In genomic region chr4:169252339-169253086, GRCh38 we compare ENCODE assay signal across 10 cellular contexts. TPM values are rescaled to one million over a fixed set of nuclear protein-coding genes. Genes with fewer than 3 reads are reported as not detected.
DNase-seq lines count a peak whose midpoint lies in the region; ATAC-seq and TF ChIP-seq lines count a peak whose summit lies in the region.
"Had no signal": no experiment of that assay in that cellular context is flagged by ENCODE, and none has a peak within 500 bp of the region (broad histone marks: within the 10 kb centered on the region; RNA-seq: fewer than 3 reads in every experiment).

No MANE protein-coding gene starts in this region.

- peaks cover 4 to 82% (median 32%) of the 10 kb centered on the region in 11 experiments; a peak in 16 of 22 replicates for H3K36me3 ChIP-seq in BLaER1 treated with 17β-estradiol and CSF1 and Interleukin-3, amounts not matched to agents 10 nM and 100 nM
- H3K36me3 ChIP-seq in HAP-1 (replicated peaks): no peaks in the 10 kb centered on the region
- no peaks in the 10 kb centered on the region for H3K36me3 ChIP-seq in Peyer's patch
- H3K36me3 ChIP-seq in iPS-18a (ENCODE audit: control insufficient read depth, low read depth, low read length): no peaks in the 10 kb centered on the region
- no peaks in the 10 kb centered on the region for H3K36me3 ChIP-seq in sigmoid colon

- in situ Hi-C loops in HAP-1 (cut with MboI; ENCODE audit: low sequenced_read_pairs): no loop called here

- H4K20me1 ChIP-seq in BLaER1 treated with 17β-estradiol and CSF1 and Interleukin-3, amounts not matched to agents 10 nM and 100 nM: peaks cover 10 to 100% (median 72%) of the 10 kb centered on the region in 11 experiments; a peak in 20 of 22 replicates

- no peak overlapping the region for H3K27ac ChIP-seq in BLaER1 treated with 17β-estradiol and CSF1 and Interleukin-3, amounts not matched to agents 10 nM and 100 nM
- H3K27ac ChIP-seq in Peyer's patch: peak overlapping the region in 3 of 4 donors; percentile 48 to 89 (median 80)
- H3K27ac ChIP-seq in iPS-18a (ENCODE audit: low read length): peak overlapping the region; percentile 62
- H3K27ac ChIP-seq in sigmoid colon: no peak overlapping the region

- DNase-seq in HAP-1 (ENCODE audit: low spot score in 2 of 2) (peak; percentile 16 to 35), Peyer's patch (no peak), GF-D8 (lab: John Stamatoyannopoulos, UW) (no peak), medulla oblongata (ENCODE audit: extremely low spot score) (no peak), sigmoid colon (no peak)
- DNase-seq: effector memory CD4-positive, alpha-beta T cell had no signal

- H3K27ac Mint-ChIP-seq in activated T-helper 17 cell treated with anti-CD3 and anti-CD28 coated beads, Interleukin-2, amount 50 U/mL, for 72 hours: no peak overlapping the region
- H3K27ac Mint-ChIP-seq: CD14-positive monocyte had no signal

- WGBS in sigmoid colon, 2 donors: 37 to 66% methylated on average over 4 of the region's 4 CpGs

- H3K27me3 ChIP-seq in BLaER1 treated with 17β-estradiol and CSF1 and Interleukin-3, amounts not matched to agents 10 nM and 100 nM: no peaks in the 10 kb centered on the region
- H3K27me3 ChIP-seq in HAP-1 (ENCODE audit: low read depth): no peaks in the 10 kb centered on the region
- no peaks in the 10 kb centered on the region for H3K27me3 ChIP-seq in Peyer's patch
- H3K27me3 ChIP-seq in iPS-18a (ENCODE audit: control insufficient read depth, insufficient read depth, low read length): no peaks in the 10 kb centered on the region
- no peaks in the 10 kb centered on the region for H3K27me3 ChIP-seq in sigmoid colon

- H3K9me3 Mint-ChIP-seq in activated T-helper 17 cell treated with anti-CD3 and anti-CD28 coated beads, Interleukin-2, amount 50 U/mL, for 72 hours: no peaks in the 10 kb centered on the region

- no peak overlapping the region for H3K4me3 ChIP-seq in BLaER1 treated with 17β-estradiol and CSF1 and Interleukin-3, amounts not matched to agents 10 nM and 100 nM
- H3K4me3 ChIP-seq in HAP-1 (no peak overlapping the region), Peyer's patch (no peak overlapping the region), iPS-18a (ENCODE audit: low read length) (no peak overlapping the region), sigmoid colon (no peak overlapping the region)

- H3K9me3 ChIP-seq in BLaER1 treated with 17β-estradiol and CSF1 and Interleukin-3, amounts not matched to agents 10 nM and 100 nM (replicated peaks in 1 of 11): peaks cover 0 to 19% (median 4%) of the 10 kb centered on the region in 11 experiments; a peak in 9 of 22 replicates
- H3K9me3 ChIP-seq in HAP-1 (no peaks in the 10 kb centered on the region), Peyer's patch (no peaks in the 10 kb centered on the region), iPS-18a (ENCODE audit: control insufficient read depth, low read depth, low read length) (no peaks in the 10 kb centered on the region), sigmoid colon (no peaks in the 10 kb centered on the region)

- peaks cover 29% of the 10 kb centered on the region for H3K27me3 Mint-ChIP-seq in activated T-helper 17 cell treated with anti-CD3 and anti-CD28 coated beads, Interleukin-2, amount 50 U/mL, for 72 hours

- H3K4me3 Mint-ChIP-seq in activated T-helper 17 cell treated with anti-CD3 and anti-CD28 coated beads, Interleukin-2, amount 50 U/mL, for 72 hours: no peak overlapping the region
- H3K4me3 Mint-ChIP-seq: CD14-positive monocyte had no signal

- no peak for TF ChIP-seq EP300 in sigmoid colon (IDR thresholded peaks at IDR 0.05)

- no peaks in the 10 kb centered on the region for H3K4me1 Mint-ChIP-seq in activated T-helper 17 cell treated with anti-CD3 and anti-CD28 coated beads, Interleukin-2, amount 50 U/mL, for 72 hours

- H3K4me1 ChIP-seq in BLaER1 treated with 17β-estradiol and CSF1 and Interleukin-3, amounts not matched to agents 10 nM and 100 nM: peaks cover 16 to 41% (median 30%) of the 10 kb centered on the region in 10 experiments
- H3K4me1 ChIP-seq in HAP-1 (peaks cover 39% of the 10 kb centered on the region), Peyer's patch (peaks cover 0 to 60% (median 0%) of the 10 kb centered on the region in 4 donors), iPS-18a (ENCODE audit: control insufficient read depth, low read depth, low read length) (peaks cover 36% of the 10 kb centered on the region), sigmoid colon (peaks cover 0 to 71% (median 42%) of the 10 kb centered on the region in 4 donors)

- TF ChIP-seq POLR2A in Peyer's patch (IDR thresholded peaks at IDR 0.05) (no peak), sigmoid colon (IDR thresholded peaks at IDR 0.05) (no peak)

- H3K4me2 ChIP-seq in BLaER1 treated with 17β-estradiol and CSF1 and Interleukin-3, amounts not matched to agents 10 nM and 100 nM: peak overlapping the region in 7 of 11 experiments; percentile 3 to 36 (median 19); a peak in 7 of 22 replicates

- TF ChIP-seq CTCF in Peyer's patch (IDR thresholded peaks at IDR 0.05): peak in 1 of 6 experiments; percentile 3
- no peak for TF ChIP-seq CTCF in sigmoid colon (IDR thresholded peaks at IDR 0.05)

- intact Hi-C loops in sigmoid colon (cut with DNase I): no loop called here

- ATAC-seq in activated T-helper 17 cell treated with anti-CD3 and anti-CD28 coated beads, Interleukin-2, amount 50 U/mL, for 72 hours (replicated peaks): no peak

- H3K36me3 Mint-ChIP-seq in activated T-helper 17 cell treated with anti-CD3 and anti-CD28 coated beads, Interleukin-2, amount 50 U/mL, for 72 hours (ENCODE audit: low read depth): no peaks in the 10 kb centered on the region

- H3K9ac ChIP-seq in BLaER1 treated with 17β-estradiol and CSF1 and Interleukin-3, amounts not matched to agents 10 nM and 100 nM: no peak overlapping the region
- peak overlapping the region; percentile 61 for H3K9ac ChIP-seq in iPS-18a (ENCODE audit: low read length)

RNA-seq across cellular contexts. Expression of gene SH3RF1, which starts 18.2 kb away (rescaled TPM):
- total RNA-seq in Peyer's patch (10 to 100 TPM; 23.1 to 55.0 (median 48.1) TPM), sigmoid colon (10 to 100 TPM in 2 of 4 donors, 1 to 10 TPM in 2; 8.2 to 12.5 (median 9.8) TPM)
- 1 to 10 TPM in 1 of 2 donors, under 1 TPM in 1; 0.26 to 1.4 TPM for total RNA-seq in activated T-helper 17 cell treated with anti-CD3 and anti-CD28 coated beads, Interleukin-2, amount 50 U/mL, for 72 hours
- polyA plus RNA-seq in sigmoid colon: 10 to 100 TPM; 14.4 to 20.8 (median 16.4) TPM

Comparison
In these comparisons a context has a peak if more than half of its experiments do, and no peak if none do; other contexts are left out.
1. H3K27ac ChIP-seq: peak in Peyer's patch (3 of 4) and iPS-18a (single experiment); none in BLaER1 treated with 17β-estradiol and CSF1 and Interleukin-3, amounts not matched to agents 10 nM and 100 nM (0 of 11) and sigmoid colon (0 of 4).
2. DNase-seq: peak in HAP-1 (2 of 2); none in Peyer's patch (0 of 3), GF-D8 (single experiment), medulla oblongata (single experiment) and sigmoid colon (single experiment).